24 cellular contexts compared by ENCODE assay signal in the genomic region with DNA sequence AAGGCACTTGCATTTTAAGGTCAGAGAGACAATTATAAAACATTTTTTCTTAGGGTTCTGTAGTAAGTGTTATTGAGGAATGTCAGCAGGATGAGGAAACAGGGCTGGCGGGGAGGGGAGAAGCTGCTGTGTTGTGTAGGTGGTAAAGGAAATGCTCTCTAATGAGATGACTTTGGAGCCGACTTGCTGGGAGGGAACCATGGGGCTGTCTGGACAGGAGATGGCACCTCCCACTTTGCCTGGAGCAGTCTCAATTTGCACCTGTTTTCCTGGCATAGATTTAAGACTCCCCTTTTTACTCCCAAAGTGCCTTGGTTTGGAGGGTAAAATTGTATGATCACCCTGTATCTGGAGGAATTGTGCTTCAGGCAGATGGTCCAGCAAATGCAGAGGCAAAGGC.
DNase-seq lines count a peak whose midpoint lies in the region; ATAC-seq and TF ChIP-seq lines count a peak whose summit lies in the region.
"Had no signal": no experiment of that assay in that cellular context is flagged by ENCODE, and none has a peak within 500 bp of the region (broad histone marks: within the 10 kb centered on the region; RNA-seq: fewer than 3 reads in every experiment).

No MANE protein-coding gene starts in this region.

- no peaks in the 10 kb centered on the region for H4K20me1 ChIP-seq in GM23338 (replicated peaks; ENCODE audit: insufficient read depth)

- CTCF ChIA-PET in Caco-2 (lab: Charles Lee) = no interaction called here

- H4K8ac ChIP-seq in mesendoderm (ENCODE audit: low read depth, low read length) = no peak overlapping the region

- BruUV-seq in Caco-2 (replicated peaks; lab: Mats Ljungman, UMichigan) = no TSS peak

- no peak overlapping the region for H2BK120ac ChIP-seq in mesendoderm (ENCODE audit: low read depth, low read length)

- H3K27ac Mint-ChIP-seq in GM23338 (no peak overlapping the region), endodermal cell (peak overlapping the region; percentile 29), Caco-2 (ENCODE audit: unreplicated experiment) (no peak overlapping the region)
- H3K27ac Mint-ChIP-seq: B cell; CD8-positive, alpha-beta memory T cell; T-cell had no signal

- no peak overlapping the region for H3K23ac ChIP-seq in mesendoderm (ENCODE audit: low read length)

- H3K36me3 Mint-ChIP-seq in GM23338 (ENCODE audit: low read depth) (no peaks in the 10 kb centered on the region), endodermal cell (ENCODE audit: low read depth) (no peaks in the 10 kb centered on the region), Caco-2 (ENCODE audit: insufficient read depth, unreplicated experiment) (no peaks in the 10 kb centered on the region)
- H3K36me3 Mint-ChIP-seq: CD8-positive, alpha-beta memory T cell; T-cell had no signal

- no peaks in the 10 kb centered on the region for H3K36me3 ChIP-seq in GM23338 (ENCODE audit: insufficient read depth)
- H3K36me3 ChIP-seq in endodermal cell (ENCODE audit: control insufficient read depth, insufficient read depth, low read length) = no peaks in the 10 kb centered on the region
- no peaks in the 10 kb centered on the region for H3K36me3 ChIP-seq in mesendoderm (ENCODE audit: control insufficient read depth, insufficient read depth, low read length)
- H3K36me3 ChIP-seq in Caco-2 (ENCODE audit: control insufficient read depth, insufficient read depth, low read length) = no peaks in the 10 kb centered on the region
- no peaks in the 10 kb centered on the region for H3K36me3 ChIP-seq in Peyer's patch
- H3K36me3 ChIP-seq: SJSA1 had no signal

- DNase-seq in GM23338 (ENCODE audit: low spot score) = peak; percentile 43
- DNase-seq in NCI-H82 (lab: John Stamatoyannopoulos, UW) = peak; percentile 81
- no peak for DNase-seq in endodermal cell
- DNase-seq in mesendoderm = peak; percentile 44
- no peak for DNase-seq in Caco-2
- DNase-seq in Peyer's patch = no peak
- DNase-seq: Calu3; CD8-positive, alpha-beta memory T cell; DMS79 treated with DMSO at 0.1 percent for 48 hours; Kasumi-1; MV-4-11; NCI-H1105; NCI-H2029; NCI-H2171; NCI-H226; NCI-H510A; PC-3; T-cell had no signal

- no peak overlapping the region for H2BK5ac ChIP-seq in mesendoderm (ENCODE audit: low read length)

- WGBS in endodermal cell (ENCODE audit: insufficient coverage in 1 of 2, insufficient read length in 1 of 2), 2 experiments = 78 to 82% methylated on average over 1 to 2 of the region's 2 CpGs
- WGBS in mesendoderm (ENCODE audit: extremely low coverage, insufficient coverage, low lambda C conversion rate) = no CpG with 5 or more reads among the region's 2 CpGs

- no peak overlapping the region for H3K18ac ChIP-seq in mesendoderm (ENCODE audit: low read length)

- H3K9me3 ChIP-seq in endodermal cell (ENCODE audit: control insufficient read depth, low read length) (no peaks in the 10 kb centered on the region), Caco-2 (no peaks in the 10 kb centered on the region), Peyer's patch (peaks cover 0 to 3% (median 0%) of the 10 kb centered on the region in 4 donors)
- H3K9me3 ChIP-seq: SJSA1 had no signal

- TF ChIP-seq POLR2A in Peyer's patch (IDR thresholded peaks at IDR 0.05) = no peak

- no peak overlapping the region for H2AFZ ChIP-seq in GM23338

- no peak overlapping the region for H3K27ac ChIP-seq in GM23338 (ENCODE audit: low read depth)
- no peak overlapping the region for H3K27ac ChIP-seq in endodermal cell (ENCODE audit: low read depth, low read length)
- H3K27ac ChIP-seq in mesendoderm (ENCODE audit: low read depth, low read length) = no peak overlapping the region
- no peak overlapping the region for H3K27ac ChIP-seq in Peyer's patch
- H3K27ac ChIP-seq: C4-2B, SJSA1 had no signal

- no peaks in the 10 kb centered on the region for H3K9me3 Mint-ChIP-seq in GM23338
- H3K9me3 Mint-ChIP-seq in endodermal cell = no peaks in the 10 kb centered on the region
- no peaks in the 10 kb centered on the region for H3K9me3 Mint-ChIP-seq in Caco-2 (ENCODE audit: unreplicated experiment)
- H3K9me3 Mint-ChIP-seq: T-cell had no signal

- H3K27me3 Mint-ChIP-seq in GM23338 (ENCODE audit: insufficient read depth, low read depth, poor library complexity) (peaks cover 2% of the 10 kb centered on the region), endodermal cell (ENCODE audit: insufficient read depth) (no peaks in the 10 kb centered on the region), Caco-2 (ENCODE audit: insufficient read depth, unreplicated experiment) (peaks cover 18% of the 10 kb centered on the region)

- POLR2A ChIA-PET in Caco-2 (lab: Charles Lee) = no interaction called here

- H3K4me1 Mint-ChIP-seq in GM23338 (peaks cover 14% of the 10 kb centered on the region), endodermal cell (peaks cover 12% of the 10 kb centered on the region), Caco-2 (ENCODE audit: low read depth, unreplicated experiment) (no peaks in the 10 kb centered on the region)
- H3K4me1 Mint-ChIP-seq: B cell; CD8-positive, alpha-beta memory T cell; T-cell had no signal

- H3K4me1 ChIP-seq in GM23338 (ENCODE audit: insufficient read depth) = no peaks in the 10 kb centered on the region
- no peaks in the 10 kb centered on the region for H3K4me1 ChIP-seq in endodermal cell (ENCODE audit: control insufficient read depth, insufficient read depth, low read length)
- no peaks in the 10 kb centered on the region for H3K4me1 ChIP-seq in mesendoderm (ENCODE audit: control insufficient read depth, low read depth, low read length)
- H3K4me1 ChIP-seq in Caco-2 = no peaks in the 10 kb centered on the region; the same call in 1 of the 2 replicates
- no peaks in the 10 kb centered on the region for H3K4me1 ChIP-seq in Peyer's patch
- H3K4me1 ChIP-seq: SJSA1 had no signal

- TF ChIP-seq CTCF in GM23338 (conservative IDR thresholded peaks at IDR 0.05; ENCODE audit: low read depth in 2 of 2) (no peak), endodermal cell (conservative IDR thresholded peaks at IDR 0.05) (no peak), Caco-2 (IDR thresholded peaks at IDR 0.05; ENCODE audit: insufficient read depth in 1 of 2, low read depth in 1 of 2, low read length in 1 of 2, severe bottlenecking in 1 of 2, unreplicated experiment in 1 of 2) (no peak), Peyer's patch (IDR thresholded peaks at IDR 0.05) (no peak)

- intact Hi-C loops in Caco-2 (cut with micrococcal nuclease; ENCODE audit: unreplicated experiment) = no loop called here

- ATAC-seq in GM23338 (peak; percentile 71), HG03108 (IDR thresholded peaks at IDR 0.05; ENCODE audit: unreplicated experiment) (no peak)
- ATAC-seq: K562, PC-3, Right ventricle myocardium inferior, T-cell had no signal

- H3K4ac ChIP-seq in mesendoderm (ENCODE audit: low read depth, low read length) = no peak overlapping the region

- H4K5ac ChIP-seq in mesendoderm (ENCODE audit: low read length) = no peak overlapping the region

- H3F3A ChIP-seq in GM23338 (replicated peaks; ENCODE audit: low read depth) = no peaks in the 10 kb centered on the region

- no peak overlapping the region for H3K4me3 ChIP-seq in GM23338
- no peak overlapping the region for H3K4me3 ChIP-seq in endodermal cell (ENCODE audit: low read length)
- no peak overlapping the region for H3K4me3 ChIP-seq in mesendoderm (ENCODE audit: low read length)
- no peak overlapping the region for H3K4me3 ChIP-seq in Caco-2 (ENCODE audit: low read depth, low read length)
- no peak overlapping the region for H3K4me3 ChIP-seq in Peyer's patch
- H3K4me3 ChIP-seq: K562, SJSA1 had no signal

- no peak overlapping the region for H3K56ac ChIP-seq in mesendoderm (ENCODE audit: low read length)

- peaks cover 6% of the 10 kb centered on the region; the same call in 1 of the 2 replicates for H3K9me2 ChIP-seq in GM23338 (ENCODE audit: insufficient read depth)

- H2AK5ac ChIP-seq in mesendoderm (ENCODE audit: low read length) = no peak overlapping the region

- no peak overlapping the region for H2BK15ac ChIP-seq in mesendoderm (replicated peaks; ENCODE audit: low read depth)

- no peaks in the 10 kb centered on the region for H3K79me2 ChIP-seq in GM23338 (replicated peaks; ENCODE audit: insufficient read depth)
- H3K79me2 ChIP-seq in mesendoderm (ENCODE audit: control insufficient read depth, insufficient read depth, low read length) = no peaks in the 10 kb centered on the region

- no peak overlapping the region for H3K4me3 Mint-ChIP-seq in GM23338
- H3K4me3 Mint-ChIP-seq in endodermal cell = no peak overlapping the region
- no peak overlapping the region for H3K4me3 Mint-ChIP-seq in Caco-2 (ENCODE audit: unreplicated experiment)
- H3K4me3 Mint-ChIP-seq: B cell; CD8-positive, alpha-beta memory T cell; T-cell had no signal

- H3K4me2 ChIP-seq in GM23338 = no peak overlapping the region
- no peak overlapping the region for H3K4me2 ChIP-seq in mesendoderm (ENCODE audit: low read length)

- H3K79me1 ChIP-seq in mesendoderm (ENCODE audit: low read length) = no peaks in the 10 kb centered on the region

- no peak overlapping the region for H3K9ac ChIP-seq in endodermal cell (ENCODE audit: extremely low read depth, low read length, poor library complexity, severe bottlenecking)
- H3K9ac ChIP-seq in mesendoderm (ENCODE audit: low read length) = no peak overlapping the region

- H3K27me3 ChIP-seq in GM23338 (ENCODE audit: insufficient read depth) (no peaks in the 10 kb centered on the region), endodermal cell (ENCODE audit: control insufficient read depth, insufficient read depth, low read length, poor library complexity, severe bottlenecking) (no peaks in the 10 kb centered on the region), mesendoderm (ENCODE audit: insufficient read depth, low read length, poor library complexity) (no peaks in the 10 kb centered on the region), Caco-2 (replicated peaks; ENCODE audit: control insufficient read depth, insufficient read depth, low read length) (peaks cover 2% of the 10 kb centered on the region; the same call in 1 of the 2 replicates), Peyer's patch (no peaks in the 10 kb centered on the region)
- H3K27me3 ChIP-seq: SJSA1 had no signal

TF ChIP-seq in GM23338, 12 proteins besides CTCF, POLR2A, EP300 and RAD21 (continues in another document):
- no peak for TF ChIP-seq STAT1 (IDR thresholded peaks at IDR 0.05; ENCODE audit: unreplicated experiment)
- TF ChIP-seq ZNF331 (CRISPR knock-in tag; IDR thresholded peaks at IDR 0.05; ENCODE audit: low read depth) = no peak
- no peak for TF ChIP-seq EZH2 (IDR thresholded peaks at IDR 0.05; ENCODE audit: low read depth, unreplicated experiment)
- TF ChIP-seq CREB1 (CRISPR knock-in tag; IDR thresholded peaks at IDR 0.05; ENCODE audit: low read depth) = no peak
- no peak for TF ChIP-seq EZH2phosphoT487 (IDR thresholded peaks at IDR 0.05; ENCODE audit: unreplicated experiment)
- no peak for TF ChIP-seq NANOG (IDR thresholded peaks at IDR 0.05; ENCODE audit: borderline replicate concordance)

Comparison
In these comparisons a context has a peak if more than half of its experiments do, and no peak if none do; other contexts are left out.
1. DNase-seq: peak in GM23338 (single experiment), NCI-H82 (single experiment) and mesendoderm (single experiment); none in endodermal cell (single experiment), Caco-2 (0 of 2) and Peyer's patch (0 of 3).